In genomic region chr12:124469193-124469888, GRCh38 we compare ENCODE assay signal across 9 cellular contexts.
DNase-seq lines count a peak whose midpoint lies in the region; ATAC-seq and TF ChIP-seq lines count a peak whose summit lies in the region.
"Had no signal": no experiment of that assay in that cellular context is flagged by ENCODE, and none has a peak within 500 bp of the region (broad histone marks: within the 10 kb centered on the region; RNA-seq: fewer than 3 reads in every experiment).

No MANE protein-coding gene starts in this region.

- no peak overlapping the region for H3K27ac ChIP-seq in SK-N-SH (ENCODE audit: low read depth in 2 of 2, low read length in 1 of 2)
- no peak overlapping the region for H3K27ac ChIP-seq in Panc1 (ENCODE audit: low read length)
- peak overlapping the region in 1 of 4 donors; percentile 8 for H3K27ac ChIP-seq in esophagus muscularis mucosa (replicated peaks in 1 of 4)

- in situ Hi-C loops in Panc1 (cut with HindIII; ENCODE audit: low pct_unique_long_range_greater_than_20kb, low sequenced_read_pairs) = no loop called here

- DNase-seq in SK-N-SH (no peak), Panc1 (ENCODE audit: low read depth, low spot score) (no peak), esophagus muscularis mucosa (ENCODE audit: extremely low spot score) (no peak), HuH-7 (ENCODE audit: low spot score) (no peak), COR-L47 (lab: John Stamatoyannopoulos, UW) (no peak), kidney glomerular epithelial cell (lab: John Stamatoyannopoulos, UW) (no peak)
- peak; percentile 51 for DNase-seq in stimulated activated CD8-positive, alpha-beta memory T cell treated with anti-CD3 and anti-CD28 coated beads, Interleukin-4, amount 100 ng/mL, for 48 hours
- DNase-seq: NCI-H1092 had no signal

- H3K27me3 ChIP-seq in SK-N-SH (ENCODE audit: insufficient read depth) (no peaks in the 10 kb centered on the region), Panc1 (ENCODE audit: control insufficient read depth, insufficient read depth, low read length) (no peaks in the 10 kb centered on the region), esophagus muscularis mucosa (no peaks in the 10 kb centered on the region)

- H3K9me3 ChIP-seq in SK-N-SH = no peaks in the 10 kb centered on the region
- peaks cover 5% of the 10 kb centered on the region; the same call in 1 of the 2 replicates for H3K9me3 ChIP-seq in Panc1 (ENCODE audit: control insufficient read depth, insufficient read depth, low read depth, low read length)
- peaks cover 0 to 18% (median 5%) of the 10 kb centered on the region in 4 donors for H3K9me3 ChIP-seq in esophagus muscularis mucosa

- no peak overlapping the region for H2AFZ ChIP-seq in SK-N-SH (ENCODE audit: low read depth)

- no TSS peak for BruUV-seq in Panc1 (replicated peaks; lab: Mats Ljungman, UMichigan)

- peak; percentile 68 for TF ChIP-seq CTCF in SK-N-SH (IDR thresholded peaks at IDR 0.05)
- peak; percentile 80; the same call in 1 of the 2 replicates for TF ChIP-seq CTCF in Panc1 (IDR thresholded peaks at IDR 0.05)
- TF ChIP-seq CTCF in esophagus muscularis mucosa (IDR thresholded peaks at IDR 0.05) = peak; percentile 39 to 59 (median 39)

- no peak for TF ChIP-seq POLR2A in esophagus muscularis mucosa (IDR thresholded peaks at IDR 0.05; ENCODE audit: low read depth)

- peaks cover 62 to 63% of the 10 kb centered on the region in 2 experiments for H3K36me3 ChIP-seq in SK-N-SH (replicated peaks in 1 of 2; ENCODE audit: control insufficient read depth in 1 of 2, insufficient read depth in 2 of 2, low read length in 1 of 2)
- peaks cover 10% of the 10 kb centered on the region for H3K36me3 ChIP-seq in Panc1 (ENCODE audit: control insufficient read depth, insufficient read depth, low read length)
- H3K36me3 ChIP-seq in esophagus muscularis mucosa = peaks cover 26 to 74% (median 69%) of the 10 kb centered on the region in 4 donors

- TF ChIP-seq RAD21 in SK-N-SH (IDR thresholded peaks at IDR 0.05; ENCODE audit: low read length) = no peak; the same call in 1 of the 2 replicates

- no peak overlapping the region for H3K4me2 ChIP-seq in SK-N-SH

- peaks cover 10% of the 10 kb centered on the region; the same call in 1 of the 2 replicates for H4K20me1 ChIP-seq in SK-N-SH (ENCODE audit: insufficient read depth)

- intact Hi-C loops in Panc1 (cut with micrococcal nuclease; ENCODE audit: unreplicated experiment) = no loop called here
- intact Hi-C loops in esophagus muscularis mucosa (cut with DNase I) = no loop called here

- WGBS in SK-N-SH (ENCODE audit: low lambda C conversion rate) = 91% methylated on average over 10 of the region's 11 CpGs
- WGBS in esophagus muscularis mucosa = 84% methylated on average over 11 of the region's 11 CpGs

- CTCF ChIA-PET in SK-N-SH (lab: Yijun Ruan, JAX) (interaction anchor here (0.9 kb wide), 1 partner anchor 138 kb away, joined by 3 read pairs; no protein-coding TSS in a partner anchor), Panc1 (lab: Charles Lee) (no interaction called here)

- peaks cover 37% of the 10 kb centered on the region for H3K79me2 ChIP-seq in SK-N-SH (ENCODE audit: insufficient read depth)

- H3K9ac ChIP-seq in SK-N-SH = no peak overlapping the region

- POLR2A ChIA-PET in SK-N-SH (lab: Yijun Ruan, JAX) = no interaction called here
- POLR2A ChIA-PET in Panc1 (lab: Charles Lee) = no interaction called here

- peaks cover 12% of the 10 kb centered on the region for H3F3A ChIP-seq in SK-N-SH (replicated peaks; ENCODE audit: insufficient read depth)

- ATAC-seq in SK-N-SH treated with all-trans-retinoic acid at 6 μM for 48 hours = no peak
- no peak for ATAC-seq in Panc1

- no peak for TF ChIP-seq EP300 in SK-N-SH (IDR thresholded peaks at IDR 0.05; ENCODE audit: borderline replicate concordance in 1 of 2, low read depth in 1 of 2, low read length in 1 of 2)
- TF ChIP-seq EP300 in esophagus muscularis mucosa (IDR thresholded peaks at IDR 0.05) = no peak

- H3K4me3 ChIP-seq in SK-N-SH (ENCODE audit: low read depth in 2 of 2, low read length in 1 of 2) (no peak overlapping the region; a peak in 1 of 4 replicates), Panc1 (ENCODE audit: low read depth in 2 of 2, low read length in 2 of 2) (no peak overlapping the region), esophagus muscularis mucosa (no peak overlapping the region)

- H3K4me1 ChIP-seq in SK-N-SH (ENCODE audit: control insufficient read depth in 1 of 2, insufficient read depth in 2 of 2, low read depth in 1 of 2, low read length in 1 of 2) (peaks cover 0 to 6% of the 10 kb centered on the region in 2 experiments; a peak in 1 of 4 replicates), Panc1 (ENCODE audit: control insufficient read depth, insufficient read depth, low read length) (no peaks in the 10 kb centered on the region), esophagus muscularis mucosa (peaks cover 5 to 28% (median 15%) of the 10 kb centered on the region in 4 donors)

- no peaks in the 10 kb centered on the region for H3K9me2 ChIP-seq in SK-N-SH

TF ChIP-seq in SK-N-SH, 30 proteins besides CTCF, POLR2A, EP300 and RAD21 (continues in another document):
- no peak for TF ChIP-seq FOXM1 (IDR thresholded peaks at IDR 0.05; ENCODE audit: low read depth)
- no peak for TF ChIP-seq ELF1 (IDR thresholded peaks at IDR 0.05)
- no peak for TF ChIP-seq FOXJ3 (CRISPR knock-in tag; IDR thresholded peaks at IDR 0.05)
- TF ChIP-seq JUND (IDR thresholded peaks at IDR 0.05) = no peak
- TF ChIP-seq POLR2AphosphoS5 (IDR thresholded peaks at IDR 0.05; ENCODE audit: low read depth, low read length) = no peak
- TF ChIP-seq MXI1 (IDR thresholded peaks at IDR 0.05; ENCODE audit: low read depth, low read length) = no peak
- TF ChIP-seq FOSL2 (IDR thresholded peaks at IDR 0.05; ENCODE audit: borderline replicate concordance, low read depth) = no peak
- no peak for TF ChIP-seq MEF2A (IDR thresholded peaks at IDR 0.05; ENCODE audit: borderline replicate concordance, low read depth)
- TF ChIP-seq GABPA (IDR thresholded peaks at IDR 0.05; ENCODE audit: low read depth) = no peak
- no peak for TF ChIP-seq RFX5 (IDR thresholded peaks at IDR 0.05; ENCODE audit: low read length)
- no peak for TF ChIP-seq YY1 (IDR thresholded peaks at IDR 0.05; ENCODE audit: low read depth)
- no peak for TF ChIP-seq ZBTB33 (IDR thresholded peaks at IDR 0.05; ENCODE audit: borderline replicate concordance, low read depth)

TF ChIP-seq in SK-N-SH treated with all-trans-retinoic acid at 6 μM for 48 hours, 23 proteins besides CTCF, POLR2A, EP300 and RAD21 (continues in another document):
- TF ChIP-seq TSHZ2 (CRISPR knock-in tag; IDR thresholded peaks at IDR 0.05) = no peak
- no peak for TF ChIP-seq RARB (CRISPR knock-in tag; IDR thresholded peaks at IDR 0.05)
- no peak for TF ChIP-seq ZFP30 (CRISPR knock-in tag; IDR thresholded peaks at IDR 0.05)
- TF ChIP-seq ARNTL (CRISPR knock-in tag; IDR thresholded peaks at IDR 0.05; ENCODE audit: borderline replicate concordance, low read depth) = no peak
- no peak for TF ChIP-seq PATZ1 (CRISPR knock-in tag; IDR thresholded peaks at IDR 0.05; ENCODE audit: borderline replicate concordance)
- TF ChIP-seq CSRNP3 (CRISPR knock-in tag; IDR thresholded peaks at IDR 0.05) = no peak
- TF ChIP-seq CSDC2 (CRISPR knock-in tag; IDR thresholded peaks at IDR 0.05) = no peak
